11 cellular contexts compared by ENCODE assay signal in the genomic region with DNA sequence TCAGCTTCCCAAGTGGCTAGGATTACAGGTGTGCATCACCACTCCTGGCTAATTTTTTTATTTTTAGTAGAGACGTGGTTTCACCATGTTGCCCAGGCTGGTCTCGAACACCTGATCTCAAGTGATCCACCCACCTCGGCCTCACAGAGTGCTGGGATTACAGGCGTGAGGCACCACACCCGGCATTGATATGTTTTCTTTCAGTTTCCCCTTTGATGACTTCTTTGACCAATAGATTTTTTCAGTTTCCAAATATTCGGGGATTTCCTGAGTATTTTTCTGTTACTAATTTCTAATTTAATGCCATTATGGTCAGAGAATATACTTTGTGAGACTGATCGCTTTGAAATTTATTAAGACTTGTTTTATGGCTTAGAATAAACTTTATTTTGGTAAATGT.
"Had no signal": no experiment of that assay in that cellular context is flagged by ENCODE, and none has a peak within 500 bp of the region (broad histone marks: within the 10 kb centered on the region; RNA-seq: fewer than 3 reads in every experiment).

No MANE protein-coding gene starts in this region.

- H3K9me3 ChIP-seq: HAP-1 had no signal

- H3K27ac ChIP-seq: GM23248, HL-60 had no signal

- FAIRE-seq: HepG2 had no signal

- H3K36me3 ChIP-seq: HAP-1 had no signal

- H3K36me3 Mint-ChIP-seq: IgD-negative memory B cell had no signal

- H3K4me3 Mint-ChIP-seq: HFFc6, IgD-negative memory B cell had no signal

- H3K4me1 ChIP-seq: HAP-1 had no signal

- DNase-seq: GM23248, GOT3, H7, HFFc6, Kasumi-1, KBM-7 had no signal

- H3K4me3 ChIP-seq: GM23248, HAP-1 had no signal

- H2AFZ ChIP-seq: GM23248 had no signal

- ATAC-seq: HCT116, HepG2 had no signal

- H3K9ac ChIP-seq: GM23248 had no signal

- H3K27ac Mint-ChIP-seq: HFFc6 had no signal
